ENCODE assay signal across 10 cellular contexts in genomic region chr10:129962558-129963075, GRCh38. TPM values are rescaled to one million over a fixed set of nuclear protein-coding genes. Genes with fewer than 3 reads are reported as not detected.
DNase-seq lines count a peak whose midpoint lies in the region; ATAC-seq, FAIRE-seq and TF ChIP-seq lines count a peak whose summit lies in the region.
"Had no signal": no experiment of that assay in that cellular context is flagged by ENCODE, and none has a peak within 500 bp of the region (broad histone marks: within the 10 kb centered on the region; RNA-seq: fewer than 3 reads in every experiment).

No MANE protein-coding gene starts in this region.

- ATAC-seq in stimulated activated naive CD8-positive, alpha-beta T cell treated with anti-CD3 and anti-CD28 coated beads, Interleukin-15, Interleukin-2, amounts not matched to agents 100 U/mL and 50 U/mL, for 24 hours: no peak
- ATAC-seq in naive thymus-derived CD8-positive, alpha-beta T cell: no peak

- peaks cover 35% of the 10 kb centered on the region for H3K4me1 Mint-ChIP-seq in stimulated activated naive CD8-positive, alpha-beta T cell treated with anti-CD3 and anti-CD28 coated beads, Interleukin-15, Interleukin-2, amounts not matched to agents 100 ng/mL and 50 ng/mL, for 24 hours (ENCODE audit: low read depth)
- H3K4me1 Mint-ChIP-seq in dendritic cell treated with granulocyte-macrophage colony-stimulating factor and Interleukin-4, amounts not matched to agents 40 ng/mL and 50 ng/mL, for 4 days (ENCODE audit: low read depth): peaks cover 21% of the 10 kb centered on the region
- peaks cover 12 to 38% (median 29%) of the 10 kb centered on the region in 4 donors for H3K4me1 Mint-ChIP-seq in naive thymus-derived CD8-positive, alpha-beta T cell

- intact Hi-C loops in dendritic cell treated with granulocyte-macrophage colony-stimulating factor and Interleukin-4, amounts not matched to agents 40 ng/mL and 50 ng/mL, for 4 days (cut with micrococcal nuclease): no loop called here

- H3K27me3 Mint-ChIP-seq in stimulated activated naive CD8-positive, alpha-beta T cell treated with anti-CD3 and anti-CD28 coated beads, Interleukin-15, Interleukin-2, amounts not matched to agents 100 ng/mL and 50 ng/mL, for 24 hours: peaks cover 66% of the 10 kb centered on the region
- H3K27me3 Mint-ChIP-seq in dendritic cell treated with granulocyte-macrophage colony-stimulating factor and Interleukin-4, amounts not matched to agents 40 ng/mL and 50 ng/mL, for 4 days: peaks cover 85% of the 10 kb centered on the region
- H3K27me3 Mint-ChIP-seq in naive thymus-derived CD8-positive, alpha-beta T cell: peaks cover 43 to 73% (median 54%) of the 10 kb centered on the region in 5 donors

- H3K4me3 Mint-ChIP-seq in stimulated activated naive CD8-positive, alpha-beta T cell treated with anti-CD3 and anti-CD28 coated beads, Interleukin-15, Interleukin-2, amounts not matched to agents 100 ng/mL and 50 ng/mL, for 24 hours: peak overlapping the region; percentile 71
- peak overlapping the region; percentile 69 for H3K4me3 Mint-ChIP-seq in dendritic cell treated with granulocyte-macrophage colony-stimulating factor and Interleukin-4, amounts not matched to agents 40 ng/mL and 50 ng/mL, for 4 days
- peak overlapping the region; percentile 53 to 85 (median 80) for H3K4me3 Mint-ChIP-seq in naive thymus-derived CD8-positive, alpha-beta T cell

- no peak for DNase-seq in stimulated activated naive CD8-positive, alpha-beta T cell treated with anti-CD3 and anti-CD28 coated beads, Interleukin-15, Interleukin-2, amounts not matched to agents 100 U/mL and 50 U/mL, for 24 hours
- no peak for DNase-seq in naive thymus-derived CD8-positive, alpha-beta T cell
- DNase-seq in D721Med (ENCODE audit: insufficient read length, low spot score) (no peak), islet precursor cell (no peak), UCSD-AML1 (lab: John Stamatoyannopoulos, UW; ENCODE audit: unreplicated experiment) (no peak), NCI-H128 (lab: John Stamatoyannopoulos, UW; ENCODE audit: unreplicated experiment) (no peak)
- DNase-seq: stimulated activated CD4-positive, alpha-beta T cell treated with anti-CD3 and anti-CD28 coated beads, Interleukin-2, amount 100 ng/mL, for 48 hours had no signal

- peaks cover 16% of the 10 kb centered on the region for H3K36me3 Mint-ChIP-seq in stimulated activated naive CD8-positive, alpha-beta T cell treated with anti-CD3 and anti-CD28 coated beads, Interleukin-15, Interleukin-2, amounts not matched to agents 100 ng/mL and 50 ng/mL, for 24 hours (ENCODE audit: low read depth)
- no peaks in the 10 kb centered on the region for H3K36me3 Mint-ChIP-seq in dendritic cell treated with granulocyte-macrophage colony-stimulating factor and Interleukin-4, amounts not matched to agents 40 ng/mL and 50 ng/mL, for 4 days (ENCODE audit: low read depth)
- H3K36me3 Mint-ChIP-seq in naive thymus-derived CD8-positive, alpha-beta T cell: peaks cover 1 to 8% (median 6%) of the 10 kb centered on the region in 3 donors

- TF ChIP-seq CTCF in D721Med (IDR thresholded peaks at IDR 0.05; ENCODE audit: insufficient read depth, missing control alignments): no peak

- FAIRE-seq in D721Med (lab: Jason Lieb, UNC): no peak

- POLR2A ChIA-PET in naive thymus-derived CD8-positive, alpha-beta T cell (lab: Charles Lee): no interaction called here

- no peaks in the 10 kb centered on the region for H3K9me3 Mint-ChIP-seq in stimulated activated naive CD8-positive, alpha-beta T cell treated with anti-CD3 and anti-CD28 coated beads, Interleukin-15, Interleukin-2, amounts not matched to agents 100 ng/mL and 50 ng/mL, for 24 hours
- H3K9me3 Mint-ChIP-seq in dendritic cell treated with granulocyte-macrophage colony-stimulating factor and Interleukin-4, amounts not matched to agents 40 ng/mL and 50 ng/mL, for 4 days: no peaks in the 10 kb centered on the region
- H3K9me3 Mint-ChIP-seq in naive thymus-derived CD8-positive, alpha-beta T cell: peaks cover 0 to 27% (median 0%) of the 10 kb centered on the region in 9 donors

- peak overlapping the region; percentile 62 for H3K27ac Mint-ChIP-seq in stimulated activated naive CD8-positive, alpha-beta T cell treated with anti-CD3 and anti-CD28 coated beads, Interleukin-15, Interleukin-2, amounts not matched to agents 100 ng/mL and 50 ng/mL, for 24 hours
- H3K27ac Mint-ChIP-seq in dendritic cell treated with granulocyte-macrophage colony-stimulating factor and Interleukin-4, amounts not matched to agents 40 ng/mL and 50 ng/mL, for 4 days: no peak overlapping the region
- peak overlapping the region in 4 of 10 donors; percentile 4 to 66 (median 37) for H3K27ac Mint-ChIP-seq in naive thymus-derived CD8-positive, alpha-beta T cell

RNA-seq across cellular contexts. Expression of gene EBF3, which starts 1.5 kb away (rescaled TPM):
- not detected for total RNA-seq in naive thymus-derived CD8-positive, alpha-beta T cell
- polyA plus RNA-seq in naive thymus-derived CD8-positive, alpha-beta T cell: not detected
- total RNA-seq: T-helper 2 cell treated with Interferon-gamma antibody and Interleukin-4, amounts not matched to agents 100 ng/mL and 5 ng/mL, for 36 hours had no signal
